In the genomic region with DNA sequence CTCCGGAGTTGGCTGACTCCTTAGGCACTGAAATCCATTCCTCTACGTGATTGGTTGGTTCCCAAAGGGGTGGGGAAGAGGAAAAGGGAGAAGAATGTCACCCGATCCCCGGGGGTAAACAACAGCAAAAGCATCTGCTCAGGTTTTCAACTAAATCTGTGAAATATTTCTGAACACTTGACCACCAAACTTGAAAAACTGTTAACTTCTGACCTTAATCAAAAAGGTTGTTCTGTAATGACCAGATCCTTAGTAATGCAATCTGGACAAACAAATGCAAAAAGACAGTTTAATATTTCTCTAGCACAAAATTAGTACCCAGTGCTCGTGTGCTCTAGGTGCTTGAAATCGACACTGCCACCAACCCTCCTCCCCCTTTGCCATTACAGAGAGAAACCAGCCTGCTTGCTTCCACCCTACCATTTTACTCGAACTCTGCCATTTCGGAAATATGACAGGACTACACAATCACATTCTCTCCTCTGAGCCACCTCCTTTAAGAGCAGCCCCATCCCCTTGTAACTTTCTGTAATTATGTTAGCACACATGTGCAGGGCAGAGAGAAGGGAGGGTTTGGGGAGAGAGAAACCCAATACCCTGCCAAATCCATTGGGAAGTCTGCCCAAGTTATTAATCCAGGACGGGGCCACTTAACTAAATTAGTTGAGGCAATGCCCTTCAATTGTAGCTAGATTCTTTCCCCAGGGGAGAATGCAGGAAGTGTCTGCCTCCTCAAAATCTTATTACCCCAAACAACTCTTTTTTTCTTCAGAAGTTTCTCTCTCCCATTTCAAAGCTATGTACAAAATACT, we compare ENCODE assay signal across 8 cellular contexts.
DNase-seq lines count a peak whose midpoint lies in the region; ATAC-seq and TF ChIP-seq lines count a peak whose summit lies in the region.

No MANE protein-coding gene starts in this region.

- POLR2A ChIA-PET in CD8-positive, alpha-beta T cell (lab: Charles Lee) = interaction anchor here (1.2 kb wide), 1 partner anchor 14 kb away, joined by 3 read pairs; no protein-coding TSS in a partner anchor

- peaks cover 19% of the 10 kb centered on the region for H3K4me1 Mint-ChIP-seq in CD8-positive, alpha-beta T cell (ENCODE audit: low read depth)

- no peak overlapping the region for H3K27ac ChIP-seq in CD8-positive, alpha-beta T cell (ENCODE audit: low read depth, low read length)
- H3K27ac ChIP-seq in lower lobe of right lung = peak overlapping the region; percentile 75
- peak overlapping the region; percentile 62 for H3K27ac ChIP-seq in thymus (ENCODE audit: low read depth)

- H3K36me3 ChIP-seq in CD8-positive, alpha-beta T cell (ENCODE audit: insufficient read depth, low read length) = no peaks in the 10 kb centered on the region
- no peaks in the 10 kb centered on the region for H3K36me3 ChIP-seq in endocrine pancreas (ENCODE audit: control insufficient read depth, insufficient read depth, low read length)
- H3K36me3 ChIP-seq in lower lobe of right lung = no peaks in the 10 kb centered on the region
- no peaks in the 10 kb centered on the region for H3K36me3 ChIP-seq in thymus (ENCODE audit: control insufficient read depth, insufficient read depth)

- no peak for ATAC-seq in CD8-positive, alpha-beta T cell
- ATAC-seq in lower lobe of right lung (peak; percentile 96 to 98), HG03354 (IDR thresholded peaks at IDR 0.05; ENCODE audit: poor library complexity, severe bottlenecking, unreplicated experiment) (no peak), GM21381 (IDR thresholded peaks at IDR 0.05; ENCODE audit: unreplicated experiment) (no peak)

- WGBS in thymus = 20% methylated on average over 9 of the region's 9 CpGs

- peak overlapping the region; percentile 13 for H3K4me3 Mint-ChIP-seq in CD8-positive, alpha-beta T cell

- H3K9ac ChIP-seq in endocrine pancreas (ENCODE audit: control insufficient read depth, insufficient read depth, low read length) = no peak overlapping the region

- CTCF ChIA-PET in CD8-positive, alpha-beta T cell (lab: Charles Lee) = interaction anchor here (0.9 to 1.6 kb wide), 2 partner anchors 154 to 287 kb away, joined by 3 to 4 read pairs; no protein-coding TSS in a partner anchor

- no peaks in the 10 kb centered on the region for H3K9me3 Mint-ChIP-seq in CD8-positive, alpha-beta T cell

- no peak for TF ChIP-seq CTCF in CD8-positive, alpha-beta T cell (IDR thresholded peaks at IDR 0.05)
- TF ChIP-seq CTCF in lower lobe of right lung (IDR thresholded peaks at IDR 0.05) = no peak

- intact Hi-C loops in CD8-positive, alpha-beta T cell (cut with DNase I, micrococcal nuclease) = no loop called here
- intact Hi-C loops in lower lobe of right lung (cut with DNase I) = loop anchor here (10.0 kb wide), 1 partner anchor 290 kb away; no protein-coding TSS in a partner anchor

- no peaks in the 10 kb centered on the region for H3K9me3 ChIP-seq in CD8-positive, alpha-beta T cell (ENCODE audit: low read length)
- no peaks in the 10 kb centered on the region for H3K9me3 ChIP-seq in endocrine pancreas (ENCODE audit: control insufficient read depth, low read length)
- H3K9me3 ChIP-seq in lower lobe of right lung = no peaks in the 10 kb centered on the region
- no peaks in the 10 kb centered on the region for H3K9me3 ChIP-seq in thymus (ENCODE audit: control insufficient read depth)

- H3K4me1 ChIP-seq in CD8-positive, alpha-beta T cell (ENCODE audit: insufficient read depth, low read length) = peaks cover 14% of the 10 kb centered on the region
- H3K4me1 ChIP-seq in endocrine pancreas (ENCODE audit: control insufficient read depth, insufficient read depth, low read length) = peaks cover 33% of the 10 kb centered on the region
- H3K4me1 ChIP-seq in lower lobe of right lung = peaks cover 50% of the 10 kb centered on the region
- H3K4me1 ChIP-seq in thymus (ENCODE audit: control insufficient read depth, insufficient read depth, low read length) = peaks cover 9% of the 10 kb centered on the region

- in situ Hi-C loops in KBM-7 (cut with MboI; ENCODE audit: low pct_unique_long_range_greater_than_20kb, low sequenced_read_pairs) = loop anchor here (25.0 kb wide), 1 partner anchor 278 kb away; a partner anchor contains a TSS

- DNase-seq in CD8-positive, alpha-beta T cell = no peak
- peak; percentile 70 for DNase-seq in KBM-7
- peak; percentile 91 for DNase-seq in RPMI7951 (ENCODE audit: low read depth)
- no peak for DNase-seq in lower lobe of right lung

- no peak overlapping the region for H3K27ac Mint-ChIP-seq in CD8-positive, alpha-beta T cell

- H3K36me3 Mint-ChIP-seq in CD8-positive, alpha-beta T cell = no peaks in the 10 kb centered on the region

- peaks cover 14% of the 10 kb centered on the region for H3K27me3 Mint-ChIP-seq in CD8-positive, alpha-beta T cell (ENCODE audit: low read depth)

- H3K4me3 ChIP-seq in CD8-positive, alpha-beta T cell (ENCODE audit: low read depth, low read length) = no peak overlapping the region
- H3K4me3 ChIP-seq in endocrine pancreas (ENCODE audit: control insufficient read depth, insufficient read depth, low read length) (peak overlapping the region; percentile 88), lower lobe of right lung (peak overlapping the region; percentile 54), thymus (ENCODE audit: low read length) (peak overlapping the region; percentile 22)

- H3K27me3 ChIP-seq in CD8-positive, alpha-beta T cell (ENCODE audit: insufficient read depth, low read length) = no peaks in the 10 kb centered on the region
- no peaks in the 10 kb centered on the region for H3K27me3 ChIP-seq in endocrine pancreas (ENCODE audit: control insufficient read depth, insufficient read depth, low read length)
- no peaks in the 10 kb centered on the region for H3K27me3 ChIP-seq in lower lobe of right lung (ENCODE audit: low read depth)
- no peaks in the 10 kb centered on the region for H3K27me3 ChIP-seq in thymus (ENCODE audit: control insufficient read depth, insufficient read depth)

Comparison
In these comparisons a context has a peak if more than half of its experiments do, and no peak if none do; other contexts are left out.
1. ATAC-seq: peak in lower lobe of right lung (2 of 2); none in CD8-positive, alpha-beta T cell (single experiment), HG03354 (single experiment) and GM21381 (single experiment).
2. DNase-seq: peak in KBM-7 (single experiment) and RPMI7951 (single experiment); none in CD8-positive, alpha-beta T cell (0 of 7) and lower lobe of right lung (single experiment).